ENCODE assay signal across 8 cellular contexts in genomic region chr16:72241930-72242329, GRCh38.
DNase-seq lines count a peak whose midpoint lies in the region; ATAC-seq, FAIRE-seq and TF ChIP-seq lines count a peak whose summit lies in the region.

No MANE protein-coding gene starts in this region.

- ATAC-seq in stimulated activated naive CD8-positive, alpha-beta T cell treated with anti-CD3 and anti-CD28 coated beads, Interleukin-15, Interleukin-2, amounts not matched to agents 100 U/mL and 50 U/mL, for 24 hours = peak; percentile 49

- DNase-seq in NCI-H1436 treated with DMSO at 0.1 percent for 48 hours (lab: John Stamatoyannopoulos, UW) (peak; percentile 47), amygdala (lab: John Stamatoyannopoulos, UW) (peak in 29 of 56 donors; percentile 1 to 63 (median 7)), iPS-NIHi11 (ENCODE audit: low spot score) (peak; percentile 29), lower leg skin (ENCODE audit: low spot score in 2 of 2) (no peak), activated T-cell treated with anti-CD3 and anti-CD28 coated beads for 4 hours (no peak)
- no peak for DNase-seq in stimulated activated naive CD8-positive, alpha-beta T cell treated with anti-CD3 and anti-CD28 coated beads, Interleukin-15, Interleukin-2, amounts not matched to agents 100 U/mL and 50 U/mL, for 24 hours

- FAIRE-seq in A204.1 (lab: Jason Lieb, UNC) = peak; percentile 72

- TF ChIP-seq POLR2A in lower leg skin (IDR thresholded peaks at IDR 0.05) = no peak

- intact Hi-C loops in lower leg skin (cut with DNase I; ENCODE audit: low total_unique reads) = no loop called here

- TF ChIP-seq CTCF in GM12872 (IDR thresholded peaks at IDR 0.05; ENCODE audit: insufficient read depth, low read depth, low read length) (peak; percentile 69), lower leg skin (IDR thresholded peaks at IDR 0.05) (no peak)

- 32% methylated on average over 7 of the region's 7 CpGs for WGBS in lower leg skin, 2 donors

- H3K4me3 ChIP-seq in lower leg skin (ENCODE audit: low read depth, poor library complexity, severe bottlenecking) = no peak overlapping the region

Comparison
In these comparisons a context has a peak if more than half of its experiments do, and no peak if none do; other contexts are left out.
1. DNase-seq: peak in NCI-H1436 treated with DMSO at 0.1 percent for 48 hours (single experiment), amygdala (29 of 56) and iPS-NIHi11 (single experiment); none in stimulated activated naive CD8-positive, alpha-beta T cell treated with anti-CD3 and anti-CD28 coated beads, Interleukin-15, Interleukin-2, amounts not matched to agents 100 U/mL and 50 U/mL, for 24 hours (single experiment), lower leg skin (0 of 2) and activated T-cell treated with anti-CD3 and anti-CD28 coated beads for 4 hours (single experiment).